Comparison of ENCODE assay signal across 28 cellular contexts in the genomic region with DNA sequence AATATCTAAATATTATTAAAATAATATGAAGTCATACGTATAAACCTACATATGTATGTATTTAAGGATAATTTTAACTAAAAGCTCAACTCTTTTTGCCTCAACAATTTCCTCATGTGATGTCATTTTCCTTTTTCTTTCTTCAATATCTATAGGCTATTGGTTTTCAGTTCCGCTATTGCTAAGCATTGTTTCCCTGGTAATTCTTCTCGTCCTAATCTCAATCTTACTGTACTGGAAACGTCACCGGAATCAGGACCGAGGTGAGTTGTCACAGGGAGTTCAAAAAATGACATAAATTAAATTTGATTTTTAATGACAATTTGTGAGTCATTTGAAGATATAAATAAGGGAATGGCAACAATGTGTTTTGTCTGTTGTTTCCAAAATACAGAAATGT. TPM values are rescaled to one million over a fixed set of nuclear protein-coding genes. Genes with fewer than 3 reads are reported as not detected.
"Had no signal": no experiment of that assay in that cellular context is flagged by ENCODE, and none has a peak within 500 bp of the region (broad histone marks: within the 10 kb centered on the region; RNA-seq: fewer than 3 reads in every experiment).

No MANE protein-coding gene starts in this region.

- H3K36me3 ChIP-seq: MG63, SJSA1 had no signal

- H3K27ac Mint-ChIP-seq: activated CD8-positive, alpha-beta T cell treated with anti-CD3 and anti-CD28 coated beads for 36 hours; T-helper 1 cell treated with Interleukin-12 subunit alpha and Interleukin-12 subunit beta and Interleukin-4 antibody, amounts not matched to agents 30 μg/mL and 1 μg/mL, for 36 hours; T-helper 2 cell treated with Interferon-gamma antibody and Interleukin-4, amounts not matched to agents 5 μg/mL and 100 μg/mL, for 36 hours had no signal

- H3K27ac ChIP-seq: SJSA1 had no signal

- DNase-seq: activated CD4-positive, alpha-beta T cell treated with anti-CD3 and anti-CD28 coated beads, Interleukin-2, amount 50 U/mL, for 4 hours; activated CD8-positive, alpha-beta T cell treated with anti-CD3 and anti-CD28 coated beads for 36 hours; activated gamma-delta T cell; activated naive CD4-positive, alpha-beta T cell treated with anti-CD3 and anti-CD28 coated beads for 36 hours; activated naive CD8-positive, alpha-beta T cell treated with anti-CD3 and anti-CD28 coated beads, Interleukin-2, amount 50 U/mL, for 24 hours; activated T-cell treated with anti-CD3 and anti-CD28 coated beads, Interleukin-2, amount 50 U/mL, for 48 hours; anterior cingulate cortex; central memory CD4-positive, alpha-beta T cell; KG1; MG63; NCI-H1048; NCI-H1694; NCI-H2081 treated with DMSO at 0.1 percent for 48 hours; NCI-H345; RPMI8226; SHP77 treated with DMSO at 0.1 percent for 48 hours; SK-N-SH had no signal

- H3K27me3 ChIP-seq: SJSA1 had no signal

- H3K9me3 Mint-ChIP-seq: activated CD8-positive, alpha-beta T cell treated with anti-CD3 and anti-CD28 coated beads for 36 hours; activated naive CD4-positive, alpha-beta T cell treated with anti-CD3 and anti-CD28 coated beads for 36 hours; activated naive CD8-positive, alpha-beta T cell treated with anti-CD3 and anti-CD28 coated beads, Interleukin-2, amount 50 U/mL, for 24 hours; activated T-helper 2 cell treated with anti-CD3 and anti-CD28 coated beads, Interferon-gamma antibody, Interleukin-2, Interleukin-4, amounts not matched to agents 10 μg/mL and 5 μg/mL and 100 μg/mL, durations not matched to agents 14 hours and 24 hours and 36 hours; T-helper 1 cell treated with Interleukin-12 subunit alpha and Interleukin-12 subunit beta and Interleukin-4 antibody, amounts not matched to agents 30 μg/mL and 1 μg/mL, for 36 hours; T-helper 2 cell treated with Interferon-gamma antibody and Interleukin-4, amounts not matched to agents 5 μg/mL and 100 μg/mL, for 36 hours had no signal

- FAIRE-seq: bronchial epithelial cell, TTC549 had no signal

- H3K4me3 ChIP-seq: MG63, SJSA1 had no signal

- H3K27me3 Mint-ChIP-seq: activated CD8-positive, alpha-beta T cell treated with anti-CD3 and anti-CD28 coated beads for 36 hours; activated naive CD8-positive, alpha-beta T cell; activated naive CD8-positive, alpha-beta T cell treated with anti-CD3 and anti-CD28 coated beads, Interleukin-2, amount 50 U/mL, for 24 hours; brain had no signal

- H3K4me3 Mint-ChIP-seq: activated CD8-positive, alpha-beta T cell treated with anti-CD3 and anti-CD28 coated beads for 36 hours; activated naive CD4-positive, alpha-beta T cell treated with anti-CD3 and anti-CD28 coated beads for 36 hours; activated naive CD8-positive, alpha-beta T cell; T-helper 1 cell treated with Interleukin-12 subunit alpha and Interleukin-12 subunit beta and Interleukin-4 antibody, amounts not matched to agents 30 μg/mL and 1 μg/mL, for 36 hours; T-helper 2 cell treated with Interferon-gamma antibody and Interleukin-4, amounts not matched to agents 5 μg/mL and 100 μg/mL, for 36 hours had no signal

- H3K9me3 ChIP-seq: MG63, SJSA1, SK-N-SH had no signal

- H3K4me1 ChIP-seq: SJSA1 had no signal

- ATAC-seq: activated CD8-positive, alpha-beta T cell treated with anti-CD3 and anti-CD28 coated beads for 36 hours; Panc1 had no signal

RNA-seq across cellular contexts. Expression of gene CD200, which starts 16.6 kb away (rescaled TPM):
- total RNA-seq: NCI-H460, SJSA1 had no signal

RNA-seq across cellular contexts. Expression of gene SLC9C1, which starts 55.5 kb away (rescaled TPM):
- total RNA-seq: activated CD8-positive, alpha-beta memory T cell treated with anti-CD3 and anti-CD28 coated beads for 36 hours; activated CD8-positive, alpha-beta T cell treated with anti-CD3 and anti-CD28 coated beads for 36 hours; activated naive CD4-positive, alpha-beta T cell treated with anti-CD3 and anti-CD28 coated beads for 36 hours; activated T-helper 2 cell treated with anti-CD3 and anti-CD28 coated beads, Interferon-gamma antibody, Interleukin-2, Interleukin-4, amounts not matched to agents 10 μg/mL and 5 μg/mL and 100 μg/mL, durations not matched to agents 14 hours and 24 hours and 36 hours; bronchial epithelial cell; NCI-H460; SJSA1 had no signal
- polyA plus RNA-seq: SK-N-SH had no signal
